Comparison of ENCODE assay signal across 11 cellular contexts in genomic region chr4:102342404-102343074, GRCh38. TPM values are rescaled to one million over a fixed set of nuclear protein-coding genes. Genes with fewer than 3 reads are reported as not detected.
DNase-seq lines count a peak whose midpoint lies in the region; ATAC-seq, FAIRE-seq and TF ChIP-seq lines count a peak whose summit lies in the region.
"Had no signal": no experiment of that assay in that cellular context is flagged by ENCODE, and none has a peak within 500 bp of the region (broad histone marks: within the 10 kb centered on the region; RNA-seq: fewer than 3 reads in every experiment).

No MANE protein-coding gene starts in this region.

- no peaks in the 10 kb centered on the region for H3K9me3 ChIP-seq in A549
- H3K9me3 ChIP-seq in DND-41 (ENCODE audit: insufficient read depth, low read length, severe bottlenecking), result no peaks in the 10 kb centered on the region
- H3K9me3 ChIP-seq in PC-9 (ENCODE audit: insufficient read depth, low read depth), result no peaks in the 10 kb centered on the region
- H3K9me3 ChIP-seq: SJSA1 had no signal

- POLR2A ChIA-PET in A549 (lab: Yijun Ruan, JAX), result no interaction called here
- POLR2A ChIA-PET in PC-9 (lab: Charles Lee; ENCODE audit: unreplicated experiment), result no interaction called here

- H3K27me3 ChIP-seq in DND-41 (ENCODE audit: insufficient read depth, low read length, poor library complexity), result no peaks in the 10 kb centered on the region
- no peaks in the 10 kb centered on the region for H3K27me3 ChIP-seq in PC-9 (ENCODE audit: insufficient read depth, low read depth)
- H3K27me3 ChIP-seq: SJSA1 had no signal

- TF ChIP-seq POLR2A in A549 (IDR thresholded peaks at IDR 0.05; ENCODE audit: low read length), result no peak

- H3K4me3 ChIP-seq in A549 (no peak overlapping the region), DND-41 (ENCODE audit: low read depth in 1 of 2, low read length in 2 of 2) (peak overlapping the region; percentile 72 to 80; a peak in 3 of 4 replicates), PC-9 (peak overlapping the region; percentile 72; the same call in 1 of the 2 replicates), epithelial cell of proximal tubule (ENCODE audit: low read depth, low read length) (peak overlapping the region; percentile 78)
- H3K4me3 ChIP-seq: SJSA1 had no signal

- peaks cover 65% of the 10 kb centered on the region for H3K79me2 ChIP-seq in DND-41 (ENCODE audit: insufficient read depth, low read length)
- 0 out of 2 replicates have a peak, but pooled peaks cover 5% of the 10 kb centered on the region for H3K79me2 ChIP-seq in PC-9 (ENCODE audit: low read depth)

- ATAC-seq in A549 (no peak), DND-41 (ENCODE audit: insufficient read depth, low read depth) (no peak), GM21360 (IDR thresholded peaks at IDR 0.05; ENCODE audit: unreplicated experiment) (no peak), GM21786 (IDR thresholded peaks at IDR 0.05; ENCODE audit: unreplicated experiment) (no peak)

- H3K27ac ChIP-seq in A549 (no peak overlapping the region), DND-41 (ENCODE audit: low read length) (peak overlapping the region; percentile 87; the same call in 1 of the 2 replicates), PC-9 (no peak overlapping the region)
- H3K27ac ChIP-seq: SJSA1 had no signal

- H2AFZ ChIP-seq in DND-41 (ENCODE audit: low read depth, low read length), result no peak overlapping the region
- no peak overlapping the region for H2AFZ ChIP-seq in PC-9

- H4K20me1 ChIP-seq in DND-41 (ENCODE audit: insufficient read depth, low read length), result peaks cover 19% of the 10 kb centered on the region; the same call in 1 of the 2 replicates
- no peaks in the 10 kb centered on the region for H4K20me1 ChIP-seq in PC-9 (ENCODE audit: insufficient read depth)

- H3K36me3 ChIP-seq in DND-41 (ENCODE audit: insufficient read depth, low read length) (peaks cover 3% of the 10 kb centered on the region), PC-9 (ENCODE audit: low read depth) (no peaks in the 10 kb centered on the region)
- H3K36me3 ChIP-seq: SJSA1 had no signal

- H3K4me2 ChIP-seq in A549 (peak overlapping the region; percentile 84; the same call in 1 of the 3 replicates), DND-41 (ENCODE audit: insufficient read depth, low read length) (peak overlapping the region; percentile 80), PC-9 (peak overlapping the region; percentile 94; the same call in 1 of the 2 replicates)

- no peaks in the 10 kb centered on the region for H3F3A ChIP-seq in PC-9 (ENCODE audit: insufficient read depth, low read depth)

- TF ChIP-seq EP300 in A549 (IDR thresholded peaks at IDR 0.05), result no peak

- BruUV-seq in PC-9 (replicated peaks; lab: Mats Ljungman, UMichigan), result no TSS peak

- H3K9me2 ChIP-seq in PC-9 (ENCODE audit: insufficient read depth), result no peaks in the 10 kb centered on the region

- intact Hi-C loops in PC-9 (cut with micrococcal nuclease; ENCODE audit: unreplicated experiment), result loop anchor here (10.0 kb wide), 2 partner anchors 672 to 752 kb away; partner anchors contain the start of genes BDH2 and SLC9B1

- TF ChIP-seq CTCF in A549 (IDR thresholded peaks at IDR 0.05) (no peak), DND-41 (IDR thresholded peaks at IDR 0.05; ENCODE audit: borderline replicate concordance, extremely low read depth, low read length, poor library complexity, severe bottlenecking) (no peak), PC-9 (conservative IDR thresholded peaks at IDR 0.05) (no peak), epithelial cell of proximal tubule (conservative IDR thresholded peaks at IDR 0.05; ENCODE audit: low read depth, low read length) (no peak)

- no peak for DNase-seq in A549 (ENCODE audit: low read depth in 1 of 2, low spot score in 1 of 2)
- no peak for DNase-seq in DND-41
- no peak for DNase-seq in PC-9
- DNase-seq in epithelial cell of proximal tubule (ENCODE audit: low read depth), result no peak
- DNase-seq in midbrain (lab: John Stamatoyannopoulos, UW), result no peak
- no peak for DNase-seq in ecto neural progenitor cell (ENCODE audit: low spot score)
- DNase-seq: foreskin fibroblast, retina had no signal

- 87% methylated on average over 3 of the region's 3 CpGs for WGBS in A549 (ENCODE audit: missing lambda C conversion rate)

- CTCF ChIA-PET in A549 (lab: Yijun Ruan, JAX) (no interaction called here), PC-9 (lab: Charles Lee) (no interaction called here)

- H3K9ac ChIP-seq in DND-41 (ENCODE audit: low read depth, low read length), result peak overlapping the region; percentile 89

- FAIRE-seq in A549 (lab: Jason Lieb, UNC), result no peak

- H3K4me1 ChIP-seq in A549 (peaks cover 9% of the 10 kb centered on the region; the same call in 1 of the 3 replicates), DND-41 (ENCODE audit: insufficient read depth, low read length) (peaks cover 47% of the 10 kb centered on the region), PC-9 (replicated peaks; ENCODE audit: insufficient read depth) (peaks cover 24% of the 10 kb centered on the region)

- no peak for TF ChIP-seq RAD21 in A549 (conservative IDR thresholded peaks at IDR 0.05 in 1 of 2, IDR thresholded peaks at IDR 0.05 in 1 of 2)

TF ChIP-seq in A549, 52 proteins besides CTCF, POLR2A, EP300 and RAD21:
- no peak for TF ChIP-seq HOXB5 (CRISPR knock-in tag; IDR thresholded peaks at IDR 0.05)
- TF ChIP-seq HMGXB4 (CRISPR knock-in tag; IDR thresholded peaks at IDR 0.05; ENCODE audit: borderline replicate concordance), result no peak
- no peak for TF ChIP-seq RCOR1 (IDR thresholded peaks at IDR 0.05; ENCODE audit: low read depth, low read length)
- no peak for TF ChIP-seq ATOH8 (CRISPR knock-in tag; IDR thresholded peaks at IDR 0.05; ENCODE audit: low read depth)
- no peak for TF ChIP-seq EHF (CRISPR knock-in tag; IDR thresholded peaks at IDR 0.05)
- TF ChIP-seq NFE2L2 (conservative IDR thresholded peaks at IDR 0.05; ENCODE audit: low read length), result no peak
- TF ChIP-seq, protein P1, sequence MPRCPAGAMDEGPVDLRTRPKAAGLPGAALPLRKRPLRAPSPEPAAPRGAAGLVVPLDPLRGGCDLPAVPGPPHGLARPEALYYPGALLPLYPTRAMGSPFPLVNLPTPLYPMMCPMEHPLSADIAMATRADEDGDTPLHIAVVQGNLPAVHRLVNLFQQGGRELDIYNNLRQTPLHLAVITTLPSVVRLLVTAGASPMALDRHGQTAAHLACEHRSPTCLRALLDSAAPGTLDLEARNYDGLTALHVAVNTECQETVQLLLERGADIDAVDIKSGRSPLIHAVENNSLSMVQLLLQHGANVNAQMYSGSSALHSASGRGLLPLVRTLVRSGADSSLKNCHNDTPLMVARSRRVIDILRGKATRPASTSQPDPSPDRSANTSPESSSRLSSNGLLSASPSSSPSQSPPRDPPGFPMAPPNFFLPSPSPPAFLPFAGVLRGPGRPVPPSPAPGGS (IDR thresholded peaks at IDR 0.05), result no peak
- no peak for TF ChIP-seq PHF8 (IDR thresholded peaks at IDR 0.05; ENCODE audit: borderline replicate concordance, low read depth)
- TF ChIP-seq FOSL2 (IDR thresholded peaks at IDR 0.05), result no peak
- TF ChIP-seq FOSL2 (CRISPR knock-in tag; IDR thresholded peaks at IDR 0.05), result no peak
- TF ChIP-seq TP53 (CRISPR knock-in tag; IDR thresholded peaks at IDR 0.05), result no peak
- no peak for TF ChIP-seq ZSCAN20 (CRISPR knock-in tag; IDR thresholded peaks at IDR 0.05)
- TF ChIP-seq SMC3 (IDR thresholded peaks at IDR 0.05), result no peak
- no peak for TF ChIP-seq MAFK (IDR thresholded peaks at IDR 0.05; ENCODE audit: partially characterized antibody)

RNA-seq across cellular contexts. Expression of gene SLC39A8, which starts 2.7 kb away (rescaled TPM):
- 19.0 and 20.4 TPM in 2 replicates for polyA plus RNA-seq in A549 (2011; rRNA removed)
- 6.4 and 8.0 TPM in 2 replicates for polyA plus RNA-seq in A549 (2012; cell fraction: cytosol; rRNA removed)
- polyA plus RNA-seq in A549 (2012; cell fraction: nucleus; rRNA removed), result 5.1 and 5.9 TPM in 2 replicates
- polyA plus RNA-seq in A549 (2017; fragmentation: RNase III; extraction: RNeasy Plus Mini Kit Qiagen cat#74134 plus additional on column Dnase treatment), result 12.9 to 15.8 TPM (median 14.1 TPM) in 3 replicates
- polyA minus RNA-seq in A549 (2011; rRNA and poly(A)+ RNA removed), result 9.4 and 10.4 TPM in 2 replicates
- 11.6 and 14.5 TPM in 2 replicates for total RNA-seq in PC-9 (2021)
- 6.6 and 18.9 TPM in 2 replicates for total RNA-seq in epithelial cell of proximal tubule
